Comparison of ENCODE assay signal across 1 cellular context in the genomic region with DNA sequence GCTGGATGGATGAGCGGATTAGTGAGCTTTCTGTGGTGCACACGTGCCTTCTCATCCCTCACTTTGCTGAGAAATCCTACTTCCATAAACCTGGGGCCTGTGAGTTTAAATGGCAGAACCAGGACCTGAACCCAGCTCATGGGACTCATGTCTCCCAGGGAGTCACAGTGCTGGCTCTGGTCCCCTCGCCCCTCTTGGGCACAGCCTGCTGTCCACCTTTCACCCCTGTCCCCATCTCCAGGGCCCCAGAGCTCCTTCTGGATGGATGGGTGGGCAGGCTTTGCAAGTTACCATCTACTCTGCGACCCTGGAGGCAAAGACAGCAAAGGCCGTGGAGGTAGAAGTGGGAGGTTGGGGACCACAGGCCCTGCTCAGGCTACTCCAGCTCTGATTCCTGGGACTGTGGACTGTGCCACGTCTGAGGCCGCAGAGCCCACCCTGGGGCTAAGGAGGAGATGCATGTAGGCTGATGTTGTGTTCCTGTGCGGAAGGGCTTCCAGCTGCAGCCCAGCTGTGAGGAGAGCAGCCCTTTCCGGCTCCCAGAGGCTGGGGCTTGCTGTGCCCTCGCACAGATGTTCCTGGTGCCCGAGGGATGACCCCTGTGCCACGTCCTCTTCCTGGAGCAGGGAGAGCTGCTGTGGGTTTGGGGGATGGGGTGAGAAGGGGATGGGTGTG.
TF ChIP-seq lines count a peak whose summit lies in the region.

No MANE protein-coding gene starts in this region.

TF ChIP-seq in H1, 55 proteins besides CTCF, POLR2A, EP300 and RAD21:
- TF ChIP-seq MAFK (IDR thresholded peaks at IDR 0.05; ENCODE audit: low read depth, low read length): no peak
- TF ChIP-seq JUND (IDR thresholded peaks at IDR 0.05; ENCODE audit: low read length): no peak
- TF ChIP-seq TAF7 (optimal IDR thresholded peaks at IDR 0.05; ENCODE audit: borderline replicate concordance, low read depth, low read length): no peak
- no peak for TF ChIP-seq SUZ12 (IDR thresholded peaks at IDR 0.05; ENCODE audit: low read length)
- TF ChIP-seq RFX5 (IDR thresholded peaks at IDR 0.05; ENCODE audit: borderline replicate concordance, low read depth, low read length): no peak
- TF ChIP-seq SRF (IDR thresholded peaks at IDR 0.05; ENCODE audit: low read depth, low read length): no peak
- TF ChIP-seq POLR2AphosphoS5 (IDR thresholded peaks at IDR 0.05; ENCODE audit: low read depth, low read length): no peak
- TF ChIP-seq CREB1 (IDR thresholded peaks at IDR 0.05): no peak
- no peak for TF ChIP-seq RBBP5 (IDR thresholded peaks at IDR 0.05; ENCODE audit: borderline replicate concordance, low read depth, low read length)
- TF ChIP-seq BRCA1 (IDR thresholded peaks at IDR 0.05; ENCODE audit: low read depth, low read length): no peak
- no peak for TF ChIP-seq EZH2 (IDR thresholded peaks at IDR 0.05; ENCODE audit: low read depth, low read length, severe bottlenecking)
- TF ChIP-seq SIN3A (conservative IDR thresholded peaks at IDR 0.05 in 1 of 2, IDR thresholded peaks at IDR 0.05 in 1 of 2; ENCODE audit: low read depth in 1 of 2, low read length in 2 of 2): no peak
- TF ChIP-seq SP2 (IDR thresholded peaks at IDR 0.05; ENCODE audit: low read length): no peak
- no peak for TF ChIP-seq SP1 (IDR thresholded peaks at IDR 0.05; ENCODE audit: low read depth, low read length)
- TF ChIP-seq CTBP2 (IDR thresholded peaks at IDR 0.05; ENCODE audit: borderline replicate concordance, insufficient read depth, insufficient read length, low read length): no peak
- no peak for TF ChIP-seq CBX5 (IDR thresholded peaks at IDR 0.05; ENCODE audit: low read depth, low read length)
- no peak for TF ChIP-seq KDM5A (IDR thresholded peaks at IDR 0.05; ENCODE audit: low read length)
- no peak for TF ChIP-seq CEBPB (IDR thresholded peaks at IDR 0.05; ENCODE audit: low read depth, low read length)
- no peak for TF ChIP-seq RXRA (IDR thresholded peaks at IDR 0.05; ENCODE audit: insufficient read depth, low read depth, low read length)
- TF ChIP-seq GTF2F1 (IDR thresholded peaks at IDR 0.05; ENCODE audit: borderline replicate concordance, low read depth, low read length): no peak
